Comparison of ENCODE assay signal across 27 cellular contexts in genomic region chr3:42007785-42008184, GRCh38. TPM values are rescaled to one million over a fixed set of nuclear protein-coding genes. Genes with fewer than 3 reads are reported as not detected.
DNase-seq lines count a peak whose midpoint lies in the region; ATAC-seq, FAIRE-seq and TF ChIP-seq lines count a peak whose summit lies in the region.
"Had no signal": no experiment of that assay in that cellular context is flagged by ENCODE, and none has a peak within 500 bp of the region (broad histone marks: within the 10 kb centered on the region; RNA-seq: fewer than 3 reads in every experiment).

No MANE protein-coding gene starts in this region.

- TF ChIP-seq POLR2A in GM12891 (IDR thresholded peaks at IDR 0.05; ENCODE audit: low read depth, low read length) (no peak), H54 (IDR thresholded peaks at IDR 0.05; ENCODE audit: low read depth, low read length) (no peak)

- H3K4me3 Mint-ChIP-seq in glutamatergic neuron (ENCODE audit: unreplicated experiment): no peak overlapping the region
- peak overlapping the region; percentile 4 to 10 for H3K4me3 Mint-ChIP-seq in stimulated activated naive B cell treated with anti-CD40 and anti-IgM and Interleukin-4, amounts not matched to agents 10 μg/mL and 1 μg/mL and 100 μg/mL, for 72 hours
- H3K4me3 Mint-ChIP-seq: CD4-positive, alpha-beta memory T cell had no signal

- H3K9ac ChIP-seq in OCI-LY3 (ENCODE audit: low read length): peak overlapping the region; percentile 52; the same call in 1 of the 2 replicates

- no peak overlapping the region for H2AFZ ChIP-seq in OCI-LY3 (ENCODE audit: low read depth, low read length)

- peak; percentile 35 to 50 for ATAC-seq in stimulated activated naive B cell treated with anti-CD40 and anti-IgM and Interleukin-4, amounts not matched to agents 10 μg/mL and 1 μg/mL and 100 μg/mL, for 72 hours (replicated peaks)
- ATAC-seq: A549, K562, Panc1 had no signal

- H3K79me2 ChIP-seq in OCI-LY3 (ENCODE audit: low read length): 0 out of 2 replicates have a peak, but pooled peaks cover 5% of the 10 kb centered on the region

- peak overlapping the region; percentile 90 for H3K27ac ChIP-seq in OCI-LY3 (ENCODE audit: low read length)
- H3K27ac ChIP-seq: A549, RWPE1 had no signal

- H4K20me1 ChIP-seq in OCI-LY3 (ENCODE audit: insufficient read depth, low read length): no peaks in the 10 kb centered on the region

- peak overlapping the region; percentile 17 for H3K27ac Mint-ChIP-seq in glutamatergic neuron (ENCODE audit: unreplicated experiment)
- peak overlapping the region; percentile 9 for H3K27ac Mint-ChIP-seq in stimulated activated naive B cell treated with anti-CD40 and anti-IgM and Interleukin-4, amounts not matched to agents 10 μg/mL and 1 μg/mL and 100 μg/mL, for 72 hours

- H3K9me3 ChIP-seq in OCI-LY3 (ENCODE audit: insufficient read depth, low read length): 0 out of 2 replicates have a peak, but pooled peaks cover under 1% of the 10 kb centered on the region
- H3K9me3 ChIP-seq: A549 had no signal

- H3K4me3 ChIP-seq in OCI-LY3 (ENCODE audit: low read length): peak overlapping the region; percentile 23; the same call in 1 of the 2 replicates
- H3K4me3 ChIP-seq: A549, K562 had no signal

- no peak for FAIRE-seq in GM12891 (lab: Jason Lieb, UNC)
- FAIRE-seq in H54 (lab: Jason Lieb, UNC): no peak
- FAIRE-seq: A549, G401.6, GM19239, HTR-8/SVneo, K562 had no signal

- H3K4me1 ChIP-seq in OCI-LY3 (ENCODE audit: low read length): peaks cover 62% of the 10 kb centered on the region
- H3K4me1 ChIP-seq: A549 had no signal

- no peaks in the 10 kb centered on the region for H3K36me3 Mint-ChIP-seq in glutamatergic neuron (ENCODE audit: unreplicated experiment)
- H3K36me3 Mint-ChIP-seq in stimulated activated naive B cell treated with anti-CD40 and anti-IgM and Interleukin-4, amounts not matched to agents 10 μg/mL and 1 μg/mL and 100 μg/mL, for 72 hours: peaks cover 0 to 6% of the 10 kb centered on the region in 2 donors

- H3K4me1 Mint-ChIP-seq in glutamatergic neuron (ENCODE audit: low read depth, unreplicated experiment): peaks cover 32% of the 10 kb centered on the region
- peaks cover 22 to 48% of the 10 kb centered on the region in 2 donors for H3K4me1 Mint-ChIP-seq in stimulated activated naive B cell treated with anti-CD40 and anti-IgM and Interleukin-4, amounts not matched to agents 10 μg/mL and 1 μg/mL and 100 μg/mL, for 72 hours

- peaks cover 4% of the 10 kb centered on the region for H3K36me3 ChIP-seq in OCI-LY3 (replicated peaks; ENCODE audit: low read depth, low read length)

- DNase-seq in GM12891 (ENCODE audit: insufficient read length, low spot score) (no peak), glutamatergic neuron (no peak), H54 (ENCODE audit: insufficient read length, low spot score) (no peak), NCI-H1694 (lab: John Stamatoyannopoulos, UW) (no peak), SKM-1 (lab: John Stamatoyannopoulos, UW; ENCODE audit: unreplicated experiment) (no peak)
- DNase-seq in stimulated activated naive B cell treated with anti-CD40 and anti-IgM and Interleukin-4, amounts not matched to agents 10 μg/mL and 1 μg/mL and 100 μg/mL, for 72 hours: peak; percentile 6
- DNase-seq: AML-193; C1 segment of cervical spinal cord; CD4-positive, alpha-beta memory T cell; COR-L47; DMS53; H7; Kasumi-1; NCI-H1417; NCI-H1694 treated with DMSO at 0.1 percent for 48 hours; NCI-H2081; NCI-H2227 treated with DMSO at 0.1 percent for 48 hours; NCI-H526 treated with DMSO at 0.1 percent for 48 hours; SHP77 treated with DMSO at 0.1 percent for 48 hours had no signal

- H3K4me2 ChIP-seq in OCI-LY3 (ENCODE audit: low read length): peak overlapping the region; percentile 56
- H3K4me2 ChIP-seq: A549 had no signal

- H3K27me3 ChIP-seq in OCI-LY3 (ENCODE audit: low read depth, low read length): no peaks in the 10 kb centered on the region

- no peak for TF ChIP-seq CTCF in OCI-LY3 (IDR thresholded peaks at IDR 0.05; ENCODE audit: low read depth, low read length)
- TF ChIP-seq CTCF in glutamatergic neuron (IDR thresholded peaks at IDR 0.05; ENCODE audit: partially characterized antibody, unreplicated experiment): no peak

- H3K27me3 Mint-ChIP-seq in glutamatergic neuron (ENCODE audit: unreplicated experiment): peaks cover 6% of the 10 kb centered on the region
- H3K27me3 Mint-ChIP-seq in stimulated activated naive B cell treated with anti-CD40 and anti-IgM and Interleukin-4, amounts not matched to agents 10 μg/mL and 1 μg/mL and 100 μg/mL, for 72 hours: no peaks in the 10 kb centered on the region
- H3K27me3 Mint-ChIP-seq: CD4-positive, alpha-beta memory T cell had no signal

- peaks cover 13% of the 10 kb centered on the region for H3K9me3 Mint-ChIP-seq in glutamatergic neuron (ENCODE audit: unreplicated experiment)
- H3K9me3 Mint-ChIP-seq in stimulated activated naive B cell treated with anti-CD40 and anti-IgM and Interleukin-4, amounts not matched to agents 10 μg/mL and 1 μg/mL and 100 μg/mL, for 72 hours: peaks cover 0 to 1% of the 10 kb centered on the region in 2 donors

TF ChIP-seq in GM12891, 5 proteins besides CTCF, POLR2A, EP300 and RAD21:
- no peak for TF ChIP-seq POU2F2 (IDR thresholded peaks at IDR 0.05; ENCODE audit: low read depth, low read length)
- no peak for TF ChIP-seq TAF1 (IDR thresholded peaks at IDR 0.05; ENCODE audit: low read depth, low read length)
- TF ChIP-seq PAX5 (IDR thresholded peaks at IDR 0.05; ENCODE audit: insufficient read depth, low read length, severe bottlenecking): no peak
- peak; percentile 76 for TF ChIP-seq SPI1 (IDR thresholded peaks at IDR 0.05; ENCODE audit: low read depth, low read length)
- TF ChIP-seq POLR2AphosphoS5 (IDR thresholded peaks at IDR 0.05; ENCODE audit: low read depth, low read length): no peak

RNA-seq across cellular contexts. Expression of gene ULK4, which starts 45.9 kb away (rescaled TPM):
- polyA plus RNA-seq in GM12891 (2012; ENCODE audit: low read depth, missing spikeins): 2.4 TPM
- total RNA-seq in glutamatergic neuron (ENCODE audit: unreplicated experiment): 9.7 TPM
